ENCODE assay signal across 8 cellular contexts in genomic region chr1:58162952-58163550, GRCh38.
DNase-seq lines count a peak whose midpoint lies in the region; ATAC-seq and TF ChIP-seq lines count a peak whose summit lies in the region.

No MANE protein-coding gene starts in this region.

- DNase-seq in DMS53 (lab: John Stamatoyannopoulos, UW), result peak; percentile 93
- DNase-seq in HFF-Myc (ENCODE audit: extremely low read depth, low read depth), result peak; percentile 50
- peak; percentile 79 for DNase-seq in NCI-H510A treated with DMSO at 0.1 percent for 48 hours (lab: John Stamatoyannopoulos, UW)
- DNase-seq in body of pancreas, result peak; percentile 59 to 70 (median 63)
- peak; percentile 66 for DNase-seq in iPS-NIHi7 (ENCODE audit: extremely low spot score)
- no peak for DNase-seq in stimulated activated naive CD8-positive, alpha-beta T cell treated with anti-CD3 and anti-CD28 coated beads, Interleukin-15, amount 100 ng/mL, for 72 hours
- DNase-seq in stimulated activated CD4-positive, alpha-beta T cell treated with anti-CD3 and anti-CD28 coated beads, Interleukin-2, amount 100 ng/mL, for 48 hours, result no peak

- TF ChIP-seq POLR2A in body of pancreas (IDR thresholded peaks at IDR 0.05), result no peak

- ATAC-seq in body of pancreas (peak; percentile 62), HG02642 (IDR thresholded peaks at IDR 0.05; ENCODE audit: poor library complexity, unreplicated experiment) (no peak)
- peak; percentile 52 for ATAC-seq in stimulated activated naive CD8-positive, alpha-beta T cell treated with anti-CD3 and anti-CD28 coated beads, Interleukin-15, amount 100 ng/mL, for 72 hours

- H3K36me3 ChIP-seq in body of pancreas (replicated peaks in 1 of 2; ENCODE audit: insufficient read depth in 1 of 2, low read depth in 2 of 2), result no peaks in the 10 kb centered on the region

- H3K4me3 ChIP-seq in HFF-Myc (replicated peaks; ENCODE audit: low read depth, low read length) (no peak overlapping the region), body of pancreas (no peak overlapping the region)

- no peaks in the 10 kb centered on the region for H3K4me1 ChIP-seq in body of pancreas

- H3K27me3 Mint-ChIP-seq in stimulated activated naive CD8-positive, alpha-beta T cell treated with anti-CD3 and anti-CD28 coated beads, Interleukin-15, amount 100 ng/mL, for 72 hours, result no peaks in the 10 kb centered on the region

- H3K4me3 Mint-ChIP-seq in stimulated activated naive CD8-positive, alpha-beta T cell treated with anti-CD3 and anti-CD28 coated beads, Interleukin-15, amount 100 ng/mL, for 72 hours, result no peak overlapping the region

- H3K9me3 Mint-ChIP-seq in stimulated activated naive CD8-positive, alpha-beta T cell treated with anti-CD3 and anti-CD28 coated beads, Interleukin-15, amount 100 ng/mL, for 72 hours, result peaks cover 0 to 2% of the 10 kb centered on the region in 2 donors

- intact Hi-C loops in body of pancreas (cut with DNase I), result no loop called here

- no peaks in the 10 kb centered on the region for H3K27me3 ChIP-seq in body of pancreas

- TF ChIP-seq CTCF in HFF-Myc (IDR thresholded peaks at IDR 0.05; ENCODE audit: low read depth, low read length, missing control alignments) (peak; percentile 97), body of pancreas (IDR thresholded peaks at IDR 0.05) (peak; percentile 67 to 88 (median 77))

- WGBS in body of pancreas, 2 donors, result 13 to 14% methylated on average over 9 of the region's 9 CpGs

- no peak overlapping the region for H3K27ac ChIP-seq in body of pancreas

- H3K27ac Mint-ChIP-seq in stimulated activated naive CD8-positive, alpha-beta T cell treated with anti-CD3 and anti-CD28 coated beads, Interleukin-15, amount 100 ng/mL, for 72 hours, result no peak overlapping the region

- H3K4me1 Mint-ChIP-seq in stimulated activated naive CD8-positive, alpha-beta T cell treated with anti-CD3 and anti-CD28 coated beads, Interleukin-15, amount 100 ng/mL, for 72 hours, result no peaks in the 10 kb centered on the region

- no peaks in the 10 kb centered on the region for H3K9me3 ChIP-seq in body of pancreas

Comparison
In these comparisons a context has a peak if more than half of its experiments do, and no peak if none do; other contexts are left out.
1. DNase-seq: peak in DMS53 (single experiment), HFF-Myc (single experiment), NCI-H510A treated with DMSO at 0.1 percent for 48 hours (single experiment), body of pancreas (4 of 4) and iPS-NIHi7 (single experiment); none in stimulated activated naive CD8-positive, alpha-beta T cell treated with anti-CD3 and anti-CD28 coated beads, Interleukin-15, amount 100 ng/mL, for 72 hours (0 of 2) and stimulated activated CD4-positive, alpha-beta T cell treated with anti-CD3 and anti-CD28 coated beads, Interleukin-2, amount 100 ng/mL, for 48 hours (0 of 2).